8 cellular contexts compared by ENCODE assay signal in genomic region chr3:48240000-48240710, GRCh38.
DNase-seq lines count a peak whose midpoint lies in the region; TF ChIP-seq lines count a peak whose summit lies in the region.

No MANE protein-coding gene starts in this region.

- H3K9me3 ChIP-seq in adipocyte (ENCODE audit: control insufficient read depth, low read length) (no peaks in the 10 kb centered on the region), muscle layer of duodenum (ENCODE audit: control insufficient read depth in 1 of 2, low read length in 2 of 2) (no peaks in the 10 kb centered on the region)

- H3K4me1 ChIP-seq in adipocyte (ENCODE audit: control insufficient read depth, insufficient read depth, low read length) = peaks cover 42% of the 10 kb centered on the region
- peaks cover 0 to 5% of the 10 kb centered on the region in 2 donors for H3K4me1 ChIP-seq in muscle layer of duodenum (ENCODE audit: control insufficient read depth in 1 of 2, insufficient read depth in 2 of 2, low read length in 2 of 2)

- DNase-seq in HL-60 (ENCODE audit: low read depth in 1 of 2, low spot score in 1 of 2) (no peak), adipocyte (ENCODE audit: low read depth) (no peak), SHP77 treated with DMSO at 0.1 percent for 48 hours (lab: John Stamatoyannopoulos, UW) (no peak), globus pallidus (ENCODE audit: low spot score) (no peak), hepatic stellate cell (ENCODE audit: low spot score) (no peak), hippocampal formation (lab: John Stamatoyannopoulos, UW) (no peak)

- H3K36me3 ChIP-seq in adipocyte (ENCODE audit: control insufficient read depth, insufficient read depth, low read length, severe bottlenecking) (no peaks in the 10 kb centered on the region), muscle layer of duodenum (ENCODE audit: control insufficient read depth in 1 of 2, insufficient read depth in 2 of 2, low read length in 2 of 2) (no peaks in the 10 kb centered on the region)

- no peak overlapping the region for H3K4me3 ChIP-seq in HL-60 (replicated peaks; ENCODE audit: insufficient read depth, low read length)
- peak overlapping the region; percentile 98 for H3K4me3 ChIP-seq in adipocyte (ENCODE audit: low read length)
- H3K4me3 ChIP-seq in muscle layer of duodenum (ENCODE audit: low read depth in 1 of 2, low read length in 2 of 2) = peak overlapping the region; percentile 87 to 94

- H3K9ac ChIP-seq in adipocyte (ENCODE audit: low read length) = peak overlapping the region; percentile 94

- H3K27me3 ChIP-seq in HL-60 (ENCODE audit: insufficient read depth, poor library complexity, severe bottlenecking) = no peaks in the 10 kb centered on the region
- no peaks in the 10 kb centered on the region for H3K27me3 ChIP-seq in adipocyte (replicated peaks; ENCODE audit: control insufficient read depth, insufficient read depth, low read length)
- no peaks in the 10 kb centered on the region for H3K27me3 ChIP-seq in muscle layer of duodenum (ENCODE audit: low read depth, low read length)

- TF ChIP-seq CTCF in 22Rv1 (IDR thresholded peaks at IDR 0.05) (no peak), HL-60 (IDR thresholded peaks at IDR 0.05; ENCODE audit: insufficient read depth, low read length) (no peak)

- H3K27ac ChIP-seq in 22Rv1 = peak overlapping the region; percentile 83
- H3K27ac ChIP-seq in HL-60 (replicated peaks) = peak overlapping the region; percentile 66
- peak overlapping the region; percentile 31 for H3K27ac ChIP-seq in muscle layer of duodenum (ENCODE audit: low read length)

Comparison
In these comparisons a context has a peak if more than half of its experiments do, and no peak if none do; other contexts are left out.
1. H3K27ac ChIP-seq: peak in every context shown above with its lines; median percentile 83 in 22Rv1; 66 in HL-60; 31 in muscle layer of duodenum.